ENCODE assay signal across 8 cellular contexts in the genomic region with DNA sequence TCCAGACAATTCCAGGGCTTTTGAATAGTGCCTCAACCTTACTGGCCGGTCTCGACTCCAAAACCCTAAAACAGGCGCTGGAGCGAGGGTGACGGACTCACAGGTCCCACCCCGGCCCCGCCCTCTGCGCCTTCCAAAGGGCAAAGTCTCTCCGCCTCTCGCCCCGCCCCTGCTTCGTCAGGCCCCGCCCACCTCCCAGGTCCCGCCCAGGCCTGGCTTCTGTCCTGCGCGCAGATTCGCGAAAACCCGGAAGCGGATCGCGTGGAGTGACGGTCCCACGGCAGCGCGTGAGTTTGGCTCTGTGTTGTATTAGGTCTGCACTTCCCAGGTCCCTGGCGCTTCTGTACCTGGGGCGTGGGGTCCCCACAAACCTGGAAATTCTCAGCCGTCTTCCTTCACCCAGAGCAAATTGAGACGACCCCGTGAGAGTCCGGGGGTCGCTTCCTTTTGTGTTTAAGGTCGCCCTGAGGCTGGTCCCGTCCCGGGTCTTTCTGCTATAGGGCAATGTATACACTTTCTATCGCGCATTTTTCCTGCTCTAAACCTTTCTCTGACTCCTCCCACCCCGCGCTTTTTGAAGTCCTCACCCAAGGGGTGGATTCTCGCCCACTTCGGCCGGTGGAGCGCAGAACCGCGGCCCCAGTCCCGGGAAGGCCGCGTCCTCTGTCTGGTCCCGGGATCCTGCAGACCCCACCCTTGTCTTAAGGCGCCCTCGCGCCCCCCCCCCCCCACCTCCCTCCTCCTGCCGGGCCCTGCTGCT.
DNase-seq lines count a peak whose midpoint lies in the region; ATAC-seq and TF ChIP-seq lines count a peak whose summit lies in the region.

TSS of gene ZNF813 (plus strand) at position 231 of the 760 bp plus-strand sequence. CDS start 16,090 bp downstream, outside the sequence.

- in situ Hi-C loops in T47D (cut with HindIII; ENCODE audit: low pct_unique_long_range_greater_than_20kb, low sequenced_read_pairs) = no loop called here

- H3K27ac ChIP-seq in VCaP (peak within 1 kb of the TSS; percentile 90), skin epidermis (peak within 1 kb of the TSS in 20 of 21 experiments; percentile 2 to 88 (median 74))

- TF ChIP-seq CTCF in VCaP (conservative IDR thresholded peaks at IDR 0.05) = no peak

- DNase-seq in GDM1 (lab: John Stamatoyannopoulos, UW) (peak; percentile 83), NCI-H2029 (lab: John Stamatoyannopoulos, UW) (peak; percentile 75), T47D (ENCODE audit: low read depth in 1 of 2, low spot score in 1 of 2) (peak; percentile 81 to 89), iPS-NIHi11 (ENCODE audit: low spot score) (peak; percentile 91)

- ATAC-seq in HG02588 (IDR thresholded peaks at IDR 0.05; ENCODE audit: unreplicated experiment) (peak; percentile 83), HG03378 (IDR thresholded peaks at IDR 0.05; ENCODE audit: unreplicated experiment) (no peak)

- peak within 1 kb of the TSS; percentile 48 to 75 (median 65) for H3K4me3 ChIP-seq in skin epidermis
